17 cellular contexts compared by ENCODE assay signal in genomic region chr12:16685107-16685506, GRCh38.
DNase-seq lines count a peak whose midpoint lies in the region; ATAC-seq and TF ChIP-seq lines count a peak whose summit lies in the region.
"Had no signal": no experiment of that assay in that cellular context is flagged by ENCODE, and none has a peak within 500 bp of the region (broad histone marks: within the 10 kb centered on the region; RNA-seq: fewer than 3 reads in every experiment).

No MANE protein-coding gene starts in this region.

- no peak for TF ChIP-seq EP300 in sigmoid colon (IDR thresholded peaks at IDR 0.05)

- H3K4me1 ChIP-seq in Caco-2 (no peaks in the 10 kb centered on the region), left lung (no peaks in the 10 kb centered on the region), sigmoid colon (no peaks in the 10 kb centered on the region)
- H3K4me1 ChIP-seq: heart right ventricle, Peyer's patch had no signal

- no peak overlapping the region for H3K27ac Mint-ChIP-seq in Caco-2 (ENCODE audit: unreplicated experiment)
- H3K27ac Mint-ChIP-seq: CD8-positive, alpha-beta T cell; effector memory CD8-positive, alpha-beta T cell; naive thymus-derived CD8-positive, alpha-beta T cell; stimulated activated naive CD8-positive, alpha-beta T cell treated with anti-CD3 and anti-CD28 coated beads, Interleukin-15, amount 100 ng/mL, for 72 hours had no signal

- no peak overlapping the region for H3K4me3 Mint-ChIP-seq in Caco-2 (ENCODE audit: unreplicated experiment)
- H3K4me3 Mint-ChIP-seq: CD8-positive, alpha-beta T cell; effector memory CD8-positive, alpha-beta T cell; naive thymus-derived CD8-positive, alpha-beta T cell; stimulated activated naive CD8-positive, alpha-beta T cell treated with anti-CD3 and anti-CD28 coated beads, Interleukin-15, amount 100 ng/mL, for 72 hours had no signal

- TF ChIP-seq POLR2A in sigmoid colon (IDR thresholded peaks at IDR 0.05): no peak

- no peaks in the 10 kb centered on the region for H3K27me3 ChIP-seq in Caco-2 (replicated peaks; ENCODE audit: control insufficient read depth, insufficient read depth, low read length)
- H3K27me3 ChIP-seq in left lung: no peaks in the 10 kb centered on the region
- H3K27me3 ChIP-seq in sigmoid colon: no peaks in the 10 kb centered on the region
- H3K27me3 ChIP-seq: heart right ventricle, Peyer's patch had no signal

- 71 to 76% methylated on average over 4 of the region's 4 CpGs for WGBS in sigmoid colon, 2 donors

- H3K36me3 ChIP-seq in Caco-2 (ENCODE audit: control insufficient read depth, insufficient read depth, low read length) (no peaks in the 10 kb centered on the region), left lung (no peaks in the 10 kb centered on the region), sigmoid colon (no peaks in the 10 kb centered on the region)
- H3K36me3 ChIP-seq: heart right ventricle, Peyer's patch had no signal

- ATAC-seq in GM18861 (IDR thresholded peaks at IDR 0.05; ENCODE audit: unreplicated experiment): peak; percentile 45
- peak; percentile 29 for ATAC-seq in left lung
- ATAC-seq: CD8-positive, alpha-beta T cell; effector memory CD8-positive, alpha-beta T cell; heart right ventricle; naive thymus-derived CD8-positive, alpha-beta T cell; sciatic nerve; stimulated activated naive CD8-positive, alpha-beta T cell treated with anti-CD3 and anti-CD28 coated beads, Interleukin-15, amount 100 ng/mL, for 72 hours had no signal

- H3K4me1 Mint-ChIP-seq in Caco-2 (ENCODE audit: low read depth, unreplicated experiment): no peaks in the 10 kb centered on the region
- H3K4me1 Mint-ChIP-seq: naive thymus-derived CD8-positive, alpha-beta T cell; stimulated activated naive CD8-positive, alpha-beta T cell treated with anti-CD3 and anti-CD28 coated beads, Interleukin-15, amount 100 ng/mL, for 72 hours had no signal

- intact Hi-C loops in Caco-2 (cut with micrococcal nuclease; ENCODE audit: unreplicated experiment): loop anchor here (1.0 kb wide), 1 partner anchor 299 kb away; no protein-coding TSS in a partner anchor
- intact Hi-C loops in left lung (cut with DNase I): no loop called here
- intact Hi-C loops in sigmoid colon (cut with DNase I): loop anchor here (10.0 kb wide), 1 partner anchor 300 kb away; no protein-coding TSS in a partner anchor

- POLR2A ChIA-PET in Caco-2 (lab: Charles Lee): no interaction called here

- TF ChIP-seq CTCF in Caco-2 (IDR thresholded peaks at IDR 0.05; ENCODE audit: insufficient read depth in 1 of 2, low read depth in 1 of 2, low read length in 1 of 2, severe bottlenecking in 1 of 2, unreplicated experiment in 1 of 2) (peak; percentile 29 to 43), VCaP (conservative IDR thresholded peaks at IDR 0.05) (peak; percentile 29; the same call in 1 of the 2 replicates), left lung (IDR thresholded peaks at IDR 0.05) (no peak), sigmoid colon (IDR thresholded peaks at IDR 0.05) (peak in 1 of 4 experiments; percentile 13)

- no peaks in the 10 kb centered on the region for H3K9me3 Mint-ChIP-seq in Caco-2 (ENCODE audit: unreplicated experiment)

- peaks cover 14% of the 10 kb centered on the region for H3K27me3 Mint-ChIP-seq in Caco-2 (ENCODE audit: insufficient read depth, unreplicated experiment)
- H3K27me3 Mint-ChIP-seq: effector memory CD8-positive, alpha-beta T cell; naive thymus-derived CD8-positive, alpha-beta T cell; stimulated activated naive CD8-positive, alpha-beta T cell treated with anti-CD3 and anti-CD28 coated beads, Interleukin-15, amount 100 ng/mL, for 72 hours had no signal

- no peak overlapping the region for H3K27ac ChIP-seq in VCaP
- H3K27ac ChIP-seq in left lung: no peak overlapping the region
- no peak overlapping the region for H3K27ac ChIP-seq in sigmoid colon
- H3K27ac ChIP-seq: heart right ventricle, Peyer's patch had no signal

- BruUV-seq in Caco-2 (replicated peaks; lab: Mats Ljungman, UMichigan): no TSS peak

- H3K9me3 ChIP-seq in Caco-2 (no peaks in the 10 kb centered on the region), left lung (no peaks in the 10 kb centered on the region), sigmoid colon (no peaks in the 10 kb centered on the region)
- H3K9me3 ChIP-seq: heart right ventricle, Peyer's patch had no signal

- CTCF ChIA-PET in Caco-2 (lab: Charles Lee): interaction anchor here (3.0 kb wide), 1 partner anchor 299 kb away, joined by 33 read pairs; no protein-coding TSS in a partner anchor

- no peak for DNase-seq in Caco-2
- DNase-seq in left lung: no peak
- no peak for DNase-seq in activated CD8-positive, alpha-beta memory T cell treated with anti-CD3 and anti-CD28 coated beads, Interleukin-2, amount 50 U/mL, for 4 hours
- DNase-seq in NCI-H1417 treated with DMSO at 0.1 percent for 48 hours (lab: John Stamatoyannopoulos, UW): no peak
- DNase-seq in NCI-H774 (lab: John Stamatoyannopoulos, UW): no peak
- no peak for DNase-seq in sigmoid colon
- DNase-seq: activated CD4-positive, alpha-beta T cell treated with anti-CD3 and anti-CD28 coated beads for 48 hours; aorta; CD8-positive, alpha-beta T cell; effector memory CD8-positive, alpha-beta T cell; heart right ventricle; naive thymus-derived CD8-positive, alpha-beta T cell; Peyer's patch; stimulated activated naive CD8-positive, alpha-beta T cell treated with anti-CD3 and anti-CD28 coated beads, Interleukin-15, amount 100 ng/mL, for 72 hours had no signal

- no peaks in the 10 kb centered on the region for H3K36me3 Mint-ChIP-seq in Caco-2 (ENCODE audit: insufficient read depth, unreplicated experiment)
- H3K36me3 Mint-ChIP-seq: CD8-positive, alpha-beta T cell; naive thymus-derived CD8-positive, alpha-beta T cell had no signal

- H3K4me3 ChIP-seq in Caco-2 (ENCODE audit: low read depth, low read length) (no peak overlapping the region), left lung (no peak overlapping the region), sigmoid colon (no peak overlapping the region)
- H3K4me3 ChIP-seq: heart right ventricle, Peyer's patch had no signal

Comparison
In these comparisons a context has a peak if more than half of its experiments do, and no peak if none do; other contexts are left out.
1. CTCF ChIP-seq: peak in Caco-2 (2 of 2) and VCaP (single experiment); none in left lung (0 of 2).
2. intact Hi-C loops: an anchor here in Caco-2 (1.0 kb wide) and sigmoid colon (10.0 kb wide); none called in left lung.